In the genomic region with DNA sequence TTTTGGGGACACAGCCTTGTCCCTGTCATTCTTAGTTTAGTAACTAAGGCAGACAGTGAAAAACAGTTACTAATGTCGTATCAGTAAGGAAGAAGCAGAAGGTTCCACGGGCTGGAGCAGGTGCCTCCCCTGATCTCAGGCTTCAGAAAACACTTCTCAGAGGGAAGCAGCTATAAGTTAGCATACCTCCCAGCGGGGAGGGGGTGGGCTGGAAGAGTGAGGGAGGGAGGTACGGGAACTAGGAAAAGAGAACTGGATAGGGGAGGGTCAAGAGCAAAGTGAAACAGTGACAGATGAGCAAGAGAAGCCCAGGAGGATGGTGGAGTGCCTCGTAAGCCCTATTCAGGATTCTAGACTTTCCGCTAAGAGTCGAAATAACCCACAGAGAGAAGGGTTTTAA, we compare ENCODE assay signal across 25 cellular contexts.
"Had no signal": no experiment of that assay in that cellular context is flagged by ENCODE, and none has a peak within 500 bp of the region (broad histone marks: within the 10 kb centered on the region; RNA-seq: fewer than 3 reads in every experiment).

No MANE protein-coding gene starts in this region.

- H3K27me3 ChIP-seq: breast epithelium, esophagus squamous epithelium, gastrocnemius medialis, testis, vagina had no signal

- H3K4me1 ChIP-seq: breast epithelium, esophagus squamous epithelium, gastrocnemius medialis, left lung, testis, vagina had no signal

- H3K4me3 Mint-ChIP-seq: activated B cell treated with CpG ODN at 0.5 μM for 24 hours; activated CD4-positive, alpha-beta T cell treated with anti-CD3 and anti-CD28 coated beads for 36 hours; activated naive CD8-positive, alpha-beta T cell treated with anti-CD3 and anti-CD28 coated beads, Interleukin-2, amount 10 ng/mL, durations not matched to agents 7 days and 5 days; activated T-cell treated with anti-CD3 and anti-CD28 coated beads, Interleukin-2, amount 50 U/mL, for 4 hours; mesothelial cell of epicardium; naive thymus-derived CD8-positive, alpha-beta T cell had no signal

- ATAC-seq: activated CD4-positive, alpha-beta T cell treated with anti-CD3 and anti-CD28 coated beads for 36 hours; activated T-cell treated with anti-CD3 and anti-CD28 coated beads, Interleukin-2, amount 50 U/mL, for 4 hours; gastrocnemius medialis; left lung; naive thymus-derived CD8-positive, alpha-beta T cell had no signal

- H3K9me3 Mint-ChIP-seq: activated B cell treated with CpG ODN at 0.5 μM for 24 hours; activated naive CD8-positive, alpha-beta T cell treated with anti-CD3 and anti-CD28 coated beads, Interleukin-2, amount 10 ng/mL, durations not matched to agents 7 days and 5 days; activated T-cell treated with anti-CD3 and anti-CD28 coated beads, Interleukin-2, amount 50 U/mL, for 4 hours; mesothelial cell of epicardium; naive thymus-derived CD8-positive, alpha-beta T cell had no signal

- H3K4me3 ChIP-seq: breast epithelium, coronary artery, esophagus squamous epithelium, gastrocnemius medialis, left lung, lung, testis, vagina had no signal

- H3K36me3 ChIP-seq: breast epithelium, esophagus squamous epithelium, gastrocnemius medialis, left lung, vagina had no signal

- H3K9me3 ChIP-seq: breast epithelium, esophagus squamous epithelium, gastrocnemius medialis, left lung, testis, vagina had no signal

- DNase-seq: activated B cell treated with CpG ODN at 0.5 μM for 24 hours; activated CD4-positive, alpha-beta T cell treated with anti-CD3 and anti-CD28 coated beads for 36 hours; activated CD4-positive, alpha-beta T cell treated with anti-CD3 and anti-CD28 coated beads, Interleukin-2, amount 50 U/mL, for 4 hours; activated CD8-positive, alpha-beta memory T cell treated with anti-CD3 and anti-CD28 coated beads, Interleukin-2, amount 50 U/mL, for 48 hours; activated naive CD4-positive, alpha-beta T cell treated with Interleukin-2 at 50 U/mL for 16 hours; activated naive CD8-positive, alpha-beta T cell treated with anti-CD3 and anti-CD28 coated beads, Interleukin-2, amount 10 ng/mL, durations not matched to agents 7 days and 5 days; activated T-cell treated with anti-CD3 and anti-CD28 coated beads, Interleukin-2, amount 50 U/mL, for 4 hours; amniotic stem cell; esophagus squamous epithelium; gastrocnemius medialis; head of caudate nucleus; left lung; naive thymus-derived CD8-positive, alpha-beta T cell; stimulated activated CD4-positive, alpha-beta T cell treated with anti-CD3 and anti-CD28 coated beads, Interleukin-2, amount 100 ng/mL, for 48 hours; stimulated activated CD8-positive, alpha-beta memory T cell treated with anti-CD3 and anti-CD28 coated beads, Interleukin-4, amount 100 ng/mL, for 48 hours; stimulated activated naive CD4-positive, alpha-beta T cell; T-helper 9 cell; testis; trophoblast cell had no signal

- H3K4me1 Mint-ChIP-seq: activated B cell treated with CpG ODN at 0.5 μM for 24 hours; activated CD4-positive, alpha-beta T cell treated with anti-CD3 and anti-CD28 coated beads for 36 hours; activated naive CD8-positive, alpha-beta T cell treated with anti-CD3 and anti-CD28 coated beads, Interleukin-2, amount 10 ng/mL, durations not matched to agents 7 days and 5 days had no signal

- H3K27ac Mint-ChIP-seq: activated B cell treated with CpG ODN at 0.5 μM for 24 hours; activated CD4-positive, alpha-beta T cell treated with anti-CD3 and anti-CD28 coated beads for 36 hours; activated naive CD8-positive, alpha-beta T cell treated with anti-CD3 and anti-CD28 coated beads, Interleukin-2, amount 10 ng/mL, durations not matched to agents 7 days and 5 days; mesothelial cell of epicardium; progenitor cell of endocrine pancreas had no signal

- H3K36me3 Mint-ChIP-seq: activated naive CD8-positive, alpha-beta T cell treated with anti-CD3 and anti-CD28 coated beads, Interleukin-2, amount 10 ng/mL, durations not matched to agents 7 days and 5 days; mesothelial cell of epicardium; naive thymus-derived CD8-positive, alpha-beta T cell had no signal

- H3K27ac ChIP-seq: breast epithelium, coronary artery, esophagus squamous epithelium, gastrocnemius medialis, left lung, testis, vagina had no signal
